Comparison of ENCODE assay signal across 8 cellular contexts in genomic region chr10:24344279-24344678, GRCh38.
DNase-seq lines count a peak whose midpoint lies in the region; ATAC-seq and TF ChIP-seq lines count a peak whose summit lies in the region.

No MANE protein-coding gene starts in this region.

- H3K9me3 ChIP-seq in heart right ventricle = no peaks in the 10 kb centered on the region

- peak overlapping the region in 7 of 10 donors; percentile 11 to 51 (median 33) for H3K27ac ChIP-seq in heart right ventricle

- DNase-seq in heart right ventricle (no peak), cardiac septum (ENCODE audit: low spot score) (no peak), amniotic epithelial cell (ENCODE audit: low read depth) (peak; percentile 97), kidney epithelial cell (ENCODE audit: low read depth) (peak; percentile 91), superior temporal gyrus (ENCODE audit: extremely low spot score) (no peak), NCI-H146 treated with DMSO at 0.1 percent for 48 hours (lab: John Stamatoyannopoulos, UW; ENCODE audit: unreplicated experiment) (no peak), NCI-H526 (lab: John Stamatoyannopoulos, UW) (no peak), posterior vena cava (ENCODE audit: low spot score) (no peak)

- WGBS in heart right ventricle, 2 donors = 49 to 57% methylated on average over 4 of the region's 4 CpGs

- H3K4me1 ChIP-seq in heart right ventricle = peaks cover 4 to 71% (median 36%) of the 10 kb centered on the region in 9 donors

- no peaks in the 10 kb centered on the region for H3K27me3 ChIP-seq in heart right ventricle
- no peaks in the 10 kb centered on the region for H3K27me3 ChIP-seq in kidney epithelial cell (ENCODE audit: control insufficient read depth, insufficient read depth, low read length)

- ATAC-seq in heart right ventricle = peak in 2 of 8 donors; percentile 18 to 74

- H3K4me3 ChIP-seq in heart right ventricle = no peak overlapping the region
- H3K4me3 ChIP-seq in kidney epithelial cell (ENCODE audit: low read depth, low read length) = no peak overlapping the region

- H3K36me3 ChIP-seq in heart right ventricle (no peaks in the 10 kb centered on the region), kidney epithelial cell (ENCODE audit: control insufficient read depth, insufficient read depth, low read length) (no peaks in the 10 kb centered on the region)

- no peak for TF ChIP-seq CTCF in heart right ventricle (IDR thresholded peaks at IDR 0.05)
- no peak for TF ChIP-seq CTCF in kidney epithelial cell (IDR thresholded peaks at IDR 0.05; ENCODE audit: insufficient read depth, low read length, poor library complexity, severe bottlenecking)

- intact Hi-C loops in heart right ventricle (cut with DNase I) (loop anchor here in 2 of 10 donors (10.0 kb wide), 2 partner anchors 59 to 129 kb away; no protein-coding TSS in a partner anchor), cardiac septum (cut with DNase I) (loop anchor here (10.0 kb wide), 1 partner anchor 129 kb away; no protein-coding TSS in a partner anchor), posterior vena cava (cut with DNase I) (no loop called here)

Comparison
In these comparisons a context has a peak if more than half of its experiments do, and no peak if none do; other contexts are left out.
1. DNase-seq: peak in amniotic epithelial cell (single experiment) and kidney epithelial cell (single experiment); none in heart right ventricle (0 of 2), cardiac septum (single experiment), superior temporal gyrus (single experiment), NCI-H146 treated with DMSO at 0.1 percent for 48 hours (single experiment), NCI-H526 (0 of 2) and posterior vena cava (single experiment).